In genomic region chr10:124484016-124484415, GRCh38 we compare ENCODE assay signal across 23 cellular contexts. TPM values are rescaled to one million over a fixed set of nuclear protein-coding genes. Genes with fewer than 3 reads are reported as not detected.
"Had no signal": no experiment of that assay in that cellular context is flagged by ENCODE, and none has a peak within 500 bp of the region (broad histone marks: within the 10 kb centered on the region; RNA-seq: fewer than 3 reads in every experiment).

No MANE protein-coding gene starts in this region.

- H3K4me3 ChIP-seq: K562, SJSA1, SK-N-MC had no signal

- H3K9ac ChIP-seq: KMS-11 had no signal

- H3K4me1 ChIP-seq: SJSA1 had no signal

- H3K27me3 ChIP-seq: SJSA1 had no signal

- H3K36me3 ChIP-seq: SJSA1 had no signal

- ATAC-seq: K562 had no signal

- FAIRE-seq: K562, RCC 7860 had no signal

- H3K4me2 ChIP-seq: KMS-11 had no signal

- DNase-seq: Kasumi-1, MM.1S, NCI-H1092 treated with DMSO at 0.1 percent for 48 hours, NCI-H1436, NCI-H187, NCI-H2029, NCI-H2081 treated with DMSO at 0.1 percent for 48 hours, NCI-H2171, NCI-H226, NCI-H446, NCI-H510A, NCI-H524 treated with DMSO at 0.1 percent for 48 hours, NCI-H69, NCI-H774, Right ventricle myocardium superior, RPMI8226, SIG-M5 had no signal

- H3K9me3 ChIP-seq: SJSA1 had no signal

- H3K27ac ChIP-seq: KMS-11, SJSA1, SK-N-MC had no signal

RNA-seq across cellular contexts. Expression of gene NKX1-2, which starts 34.2 kb away (rescaled TPM):
- total RNA-seq: K562, Right ventricle myocardium superior, SJSA1 had no signal
- polyA plus RNA-seq: IgD-negative memory B cell, K562 had no signal
